14 cellular contexts compared by ENCODE assay signal in the genomic region with DNA sequence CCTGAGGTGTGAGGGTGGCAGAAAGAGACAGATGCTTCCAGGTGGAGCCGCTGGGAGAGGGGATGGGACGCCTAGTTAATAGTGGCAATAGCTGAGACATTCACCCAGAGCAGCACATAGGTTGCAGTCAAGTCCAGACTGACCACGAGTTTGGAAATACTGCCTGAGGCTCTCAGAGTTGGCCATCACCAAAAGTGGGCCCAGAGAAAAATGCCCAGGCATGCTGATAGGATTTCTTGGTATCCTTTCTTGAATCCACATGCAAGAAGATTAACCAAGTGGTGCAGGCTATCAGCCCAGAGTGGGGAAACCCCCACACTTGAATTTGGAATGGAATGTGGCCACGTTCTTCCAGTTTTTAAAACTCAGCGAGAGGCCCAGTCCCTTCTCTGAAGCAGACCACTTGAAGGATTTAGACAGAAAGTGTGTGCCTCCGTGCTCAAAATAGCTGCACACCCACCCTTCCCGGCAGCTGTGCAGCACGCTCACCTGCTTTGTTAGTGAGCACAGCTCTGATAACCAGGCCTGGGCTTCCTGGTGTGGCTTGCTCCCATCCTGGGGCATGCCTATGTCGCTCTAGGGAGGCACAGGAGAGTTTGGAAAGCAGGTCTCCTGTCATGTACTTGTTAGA. TPM values are rescaled to one million over a fixed set of nuclear protein-coding genes. Genes with fewer than 3 reads are reported as not detected.
DNase-seq lines count a peak whose midpoint lies in the region; ATAC-seq and TF ChIP-seq lines count a peak whose summit lies in the region.
"Had no signal": no experiment of that assay in that cellular context is flagged by ENCODE, and none has a peak within 500 bp of the region (broad histone marks: within the 10 kb centered on the region; RNA-seq: fewer than 3 reads in every experiment).

No MANE protein-coding gene starts in this region.

- no peaks in the 10 kb centered on the region for H3K27me3 ChIP-seq in upper lobe of right lung
- H3K27me3 ChIP-seq: colonic mucosa had no signal

- H3K36me3 Mint-ChIP-seq in activated CD8-positive, alpha-beta T cell treated with anti-CD3 and anti-CD28 coated beads for 36 hours (ENCODE audit: low read depth), result peaks cover 20% of the 10 kb centered on the region

- peak overlapping the region; percentile 66 for H3K27ac Mint-ChIP-seq in activated CD8-positive, alpha-beta T cell treated with anti-CD3 and anti-CD28 coated beads for 36 hours
- H3K27ac Mint-ChIP-seq: stimulated activated naive CD8-positive, alpha-beta T cell treated with anti-CD3 and anti-CD28 coated beads, Interleukin-15, Interleukin-2, amounts not matched to agents 100 ng/mL and 50 ng/mL, for 24 hours had no signal

- H3K9me3 Mint-ChIP-seq in activated CD8-positive, alpha-beta T cell treated with anti-CD3 and anti-CD28 coated beads for 36 hours, result no peaks in the 10 kb centered on the region
- H3K9me3 Mint-ChIP-seq: stimulated activated naive CD8-positive, alpha-beta T cell treated with anti-CD3 and anti-CD28 coated beads, Interleukin-15, Interleukin-2, amounts not matched to agents 100 ng/mL and 50 ng/mL, for 24 hours had no signal

- no peaks in the 10 kb centered on the region for H3K27me3 Mint-ChIP-seq in activated CD8-positive, alpha-beta T cell treated with anti-CD3 and anti-CD28 coated beads for 36 hours
- H3K27me3 Mint-ChIP-seq: stimulated activated naive CD8-positive, alpha-beta T cell treated with anti-CD3 and anti-CD28 coated beads, Interleukin-15, Interleukin-2, amounts not matched to agents 100 ng/mL and 50 ng/mL, for 24 hours had no signal

- H3K9me3 ChIP-seq in upper lobe of right lung, result no peaks in the 10 kb centered on the region
- H3K9me3 ChIP-seq: colonic mucosa had no signal

- intact Hi-C loops in left ventricle myocardium superior (cut with micrococcal nuclease) (no loop called here), Right ventricle myocardium inferior (cut with DNase I) (no loop called here), upper lobe of right lung (cut with DNase I) (no loop called here)
- intact Hi-C loops in activated CD8-positive, alpha-beta T cell treated with anti-CD3 and anti-CD28 coated beads for 36 hours (cut with micrococcal nuclease), result no loop called here

- POLR2A ChIA-PET in activated CD8-positive, alpha-beta T cell treated with anti-CD3 and anti-CD28 coated beads for 36 hours (lab: Charles Lee), result no interaction called here

- no peak overlapping the region for H3K4me3 Mint-ChIP-seq in activated CD8-positive, alpha-beta T cell treated with anti-CD3 and anti-CD28 coated beads for 36 hours
- H3K4me3 Mint-ChIP-seq: stimulated activated naive CD8-positive, alpha-beta T cell treated with anti-CD3 and anti-CD28 coated beads, Interleukin-15, Interleukin-2, amounts not matched to agents 100 ng/mL and 50 ng/mL, for 24 hours had no signal

- ATAC-seq in left ventricle myocardium superior, result no peak
- no peak for ATAC-seq in Right ventricle myocardium inferior
- ATAC-seq in activated CD8-positive, alpha-beta T cell treated with anti-CD3 and anti-CD28 coated beads for 36 hours, result no peak
- peak; percentile 64 for ATAC-seq in upper lobe of right lung
- ATAC-seq: sciatic nerve had no signal

- peak overlapping the region; percentile 25 for H3K27ac ChIP-seq in upper lobe of right lung
- H3K27ac ChIP-seq: colonic mucosa had no signal

- peaks cover 30% of the 10 kb centered on the region for H3K4me1 ChIP-seq in upper lobe of right lung
- H3K4me1 ChIP-seq: colonic mucosa had no signal

- peaks cover 78% of the 10 kb centered on the region for H3K36me3 ChIP-seq in upper lobe of right lung

- CTCF ChIA-PET in activated CD8-positive, alpha-beta T cell treated with anti-CD3 and anti-CD28 coated beads for 36 hours (lab: Charles Lee), result interaction anchor here (1.2 kb wide), 1 partner anchor 29 kb away, joined by 5 read pairs; no protein-coding TSS in a partner anchor

- no peak overlapping the region for H3K4me3 ChIP-seq in fibroblast of the aortic adventitia (ENCODE audit: low read depth, low read length)
- no peak overlapping the region for H3K4me3 ChIP-seq in upper lobe of right lung
- H3K4me3 ChIP-seq: colonic mucosa had no signal

- DNase-seq in left ventricle myocardium superior (peak; percentile 3), Right ventricle myocardium inferior (ENCODE audit: missing footprints) (no peak), fibroblast of the aortic adventitia (ENCODE audit: low read depth) (peak; percentile 64), upper lobe of right lung (no peak), activated gamma-delta T cell treated with Interleukin-2 at 50 U/mL for 16 hours (no peak)
- DNase-seq in activated CD8-positive, alpha-beta T cell treated with anti-CD3 and anti-CD28 coated beads for 36 hours, result no peak
- no peak for DNase-seq in stimulated activated naive CD4-positive, alpha-beta T cell (lab: John Stamatoyannopoulos, UW)
- no peak for DNase-seq in effector CD8-positive, alpha-beta T cell (lab: John Stamatoyannopoulos, UW)
- DNase-seq: AML-193, colonic mucosa, NCI-H1436, NCI-H446 had no signal

- H3K4me1 Mint-ChIP-seq in activated CD8-positive, alpha-beta T cell treated with anti-CD3 and anti-CD28 coated beads for 36 hours (ENCODE audit: low read depth), result peaks cover 16% of the 10 kb centered on the region

- TF ChIP-seq CTCF in activated CD8-positive, alpha-beta T cell treated with anti-CD3 and anti-CD28 coated beads for 36 hours (IDR thresholded peaks at IDR 0.05), result no peak
- TF ChIP-seq CTCF in fibroblast of the aortic adventitia (IDR thresholded peaks at IDR 0.05; ENCODE audit: insufficient read depth, low read length), result no peak
- TF ChIP-seq CTCF in upper lobe of right lung (IDR thresholded peaks at IDR 0.05), result no peak

RNA-seq across cellular contexts. Expression of gene PLD6, which starts 35.7 kb away (rescaled TPM):
- total RNA-seq in left ventricle myocardium superior, result 11.5 TPM
- 12.9 TPM for total RNA-seq in Right ventricle myocardium inferior
- 1 to 10 TPM; 6.1 to 6.2 TPM for total RNA-seq in activated CD8-positive, alpha-beta T cell treated with anti-CD3 and anti-CD28 coated beads for 36 hours
- 3.1 and 4.3 TPM in 2 replicates for total RNA-seq in fibroblast of the aortic adventitia (ENCODE audit: low replicate concordance)
- 4.9 TPM for total RNA-seq in upper lobe of right lung

Comparison
In these comparisons a context has a peak if more than half of its experiments do, and no peak if none do; other contexts are left out.
1. DNase-seq: peak in left ventricle myocardium superior (single experiment) and fibroblast of the aortic adventitia (single experiment); none in Right ventricle myocardium inferior (single experiment), activated CD8-positive, alpha-beta T cell treated with anti-CD3 and anti-CD28 coated beads for 36 hours (single experiment), upper lobe of right lung (single experiment), activated gamma-delta T cell treated with Interleukin-2 at 50 U/mL for 16 hours (single experiment), stimulated activated naive CD4-positive, alpha-beta T cell (0 of 6) and effector CD8-positive, alpha-beta T cell (single experiment).